In genomic region chr3:185216587-185216918, GRCh38 we compare ENCODE assay signal across 9 cellular contexts. TPM values are rescaled to one million over a fixed set of nuclear protein-coding genes. Genes with fewer than 3 reads are reported as not detected.
DNase-seq lines count a peak whose midpoint lies in the region; ATAC-seq lines count a peak whose summit lies in the region.
"Had no signal": no experiment of that assay in that cellular context is flagged by ENCODE, and none has a peak within 500 bp of the region (broad histone marks: within the 10 kb centered on the region; RNA-seq: fewer than 3 reads in every experiment).

No MANE protein-coding gene starts in this region.

- no peaks in the 10 kb centered on the region for H3K27me3 ChIP-seq in mucosa of stomach (ENCODE audit: control insufficient read depth, insufficient read depth, low read length)

- DNase-seq in Right ventricle myocardium inferior (ENCODE audit: missing footprints) = no peak
- no peak for DNase-seq in cardiac septum (ENCODE audit: low spot score)
- peak; percentile 30 for DNase-seq in fibroblast of gingiva (ENCODE audit: low read depth)
- no peak for DNase-seq in NCI-H748 (lab: John Stamatoyannopoulos, UW; ENCODE audit: unreplicated experiment)
- DNase-seq in amniotic stem cell (lab: John Stamatoyannopoulos, UW) = no peak

- H3K4me3 ChIP-seq in mucosa of stomach (ENCODE audit: low read length) = peak overlapping the region; percentile 56

- H3K9me3 ChIP-seq in mucosa of stomach (ENCODE audit: control insufficient read depth, low read length) = no peaks in the 10 kb centered on the region

- no peaks in the 10 kb centered on the region for H3K4me1 ChIP-seq in mucosa of stomach (ENCODE audit: control insufficient read depth, insufficient read depth, low read length)

- no peaks in the 10 kb centered on the region for H3K36me3 ChIP-seq in mucosa of stomach (ENCODE audit: control insufficient read depth, insufficient read depth, low read length)

- H3K9ac ChIP-seq in mucosa of stomach (ENCODE audit: low read length) = peak overlapping the region; percentile 69

- intact Hi-C loops in Right ventricle myocardium inferior (cut with DNase I) (no loop called here), cardiac septum (cut with DNase I) (no loop called here)

- peak; percentile 57 for ATAC-seq in Right ventricle myocardium inferior
- no peak for ATAC-seq in HG03457 (IDR thresholded peaks at IDR 0.05; ENCODE audit: unreplicated experiment)
- no peak for ATAC-seq in GM18909 (IDR thresholded peaks at IDR 0.05; ENCODE audit: poor library complexity, unreplicated experiment)
- ATAC-seq: activated naive CD4-positive, alpha-beta T cell treated with anti-CD3 and anti-CD28 coated beads, Interleukin-2, amount 50 U/mL, for 72 hours had no signal

RNA-seq across cellular contexts. Expression of gene EHHADH, which starts 37.3 kb away (rescaled TPM):
- total RNA-seq in Right ventricle myocardium inferior (20.2 TPM), cardiac septum (17.7 TPM)
